Comparison of ENCODE assay signal across 8 cellular contexts in the genomic region with DNA sequence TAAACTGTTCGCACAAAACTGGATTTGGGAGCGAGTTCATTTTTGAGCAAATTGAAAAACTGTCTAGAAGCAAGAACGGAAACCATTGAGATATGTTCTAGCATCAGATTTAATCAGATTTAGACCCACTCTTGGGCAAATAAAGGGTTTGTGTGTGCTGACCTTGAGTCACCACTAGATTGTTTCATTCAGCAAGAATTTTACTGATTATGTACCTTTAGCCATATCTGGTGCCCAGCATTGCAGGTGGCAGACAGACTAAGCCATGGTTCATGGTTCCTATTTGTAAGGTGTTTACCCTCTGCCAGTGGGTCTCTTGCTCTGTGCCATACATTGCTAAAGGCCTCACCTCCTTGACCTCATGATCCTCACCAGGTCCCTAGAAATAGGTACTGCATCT. TPM values are rescaled to one million over a fixed set of nuclear protein-coding genes. Genes with fewer than 3 reads are reported as not detected.
DNase-seq lines count a peak whose midpoint lies in the region; ATAC-seq and TF ChIP-seq lines count a peak whose summit lies in the region.

No MANE protein-coding gene starts in this region.

- peak; percentile 75 for DNase-seq in PC-3
- no peak for DNase-seq in osteocyte (ENCODE audit: extremely low spot score, unreplicated experiment)
- DNase-seq in islet precursor cell, result no peak
- no peak for DNase-seq in esophagus squamous epithelium (lab: John Stamatoyannopoulos, UW)
- DNase-seq in HPDE6-E6E7 (ENCODE audit: extremely low spot score), result no peak

- H3K9me3 ChIP-seq in ES-I3 (ENCODE audit: control insufficient read depth, insufficient read depth, low read length) (no peaks in the 10 kb centered on the region), PC-3 (ENCODE audit: low read length) (no peaks in the 10 kb centered on the region), endocrine pancreas (ENCODE audit: control insufficient read depth, low read length) (no peaks in the 10 kb centered on the region), esophagus squamous epithelium (no peaks in the 10 kb centered on the region)

- H3K4me3 Mint-ChIP-seq in osteocyte (ENCODE audit: unreplicated experiment), result peak overlapping the region; percentile 96

- CTCF ChIA-PET in PC-3 (lab: Charles Lee), result no interaction called here

- H3F3A ChIP-seq in PC-3 (ENCODE audit: low read length, unreplicated experiment), result peaks cover 4% of the 10 kb centered on the region

- peaks cover 18% of the 10 kb centered on the region for H3K36me3 Mint-ChIP-seq in osteocyte (ENCODE audit: unreplicated experiment)

- intact Hi-C loops in PC-3 (cut with micrococcal nuclease) (loop anchor here (2.0 kb wide), 1 partner anchor 68 kb away; no protein-coding TSS in a partner anchor), esophagus squamous epithelium (cut with DNase I) (no loop called here)

- H3K4me1 ChIP-seq in ES-I3 (ENCODE audit: insufficient read depth, low read length) (peaks cover 8% of the 10 kb centered on the region), PC-3 (ENCODE audit: insufficient read depth, low read length) (peaks cover 30% of the 10 kb centered on the region), endocrine pancreas (ENCODE audit: control insufficient read depth, insufficient read depth, low read length) (peaks cover 10% of the 10 kb centered on the region), esophagus squamous epithelium (peaks cover 0 to 29% (median 17%) of the 10 kb centered on the region in 3 donors)

- H3K4me3 ChIP-seq in PC-3 (ENCODE audit: low read length), result peak overlapping the region; percentile 83
- peak overlapping the region; percentile 98 for H3K4me3 ChIP-seq in endocrine pancreas (ENCODE audit: control insufficient read depth, insufficient read depth, low read length)
- H3K4me3 ChIP-seq in esophagus squamous epithelium, result peak overlapping the region in 2 of 4 donors; percentile 97 to 99

- no peaks in the 10 kb centered on the region for H3K27me3 Mint-ChIP-seq in osteocyte (ENCODE audit: unreplicated experiment)

- H3K27ac ChIP-seq in PC-3 (ENCODE audit: low read length) (peak overlapping the region; percentile 67), esophagus squamous epithelium (no peak overlapping the region)

- H3K9ac ChIP-seq in ES-I3 (ENCODE audit: low read depth, low read length) (peak overlapping the region; percentile 66), PC-3 (ENCODE audit: low read length) (peak overlapping the region; percentile 93), endocrine pancreas (ENCODE audit: control insufficient read depth, insufficient read depth, low read length) (peak overlapping the region; percentile 92)

- H3K79me2 ChIP-seq in PC-3 (ENCODE audit: low read length), result peaks cover 61% of the 10 kb centered on the region

- H3K9me2 ChIP-seq in PC-3 (replicated peaks; ENCODE audit: low read length), result no peaks in the 10 kb centered on the region

- POLR2A ChIA-PET in PC-3 (lab: Charles Lee; ENCODE audit: unreplicated experiment), result no interaction called here

- TF ChIP-seq POLR2A in esophagus squamous epithelium (IDR thresholded peaks at IDR 0.05), result no peak

- H3K4me2 ChIP-seq in PC-3 (ENCODE audit: low read length), result peak overlapping the region; percentile 87

- no peak overlapping the region for H2AFZ ChIP-seq in PC-3 (ENCODE audit: low read length)

- 54 to 85% methylated on average over 2 to 3 of the region's 3 CpGs for WGBS in esophagus squamous epithelium, 2 donors

- no peak overlapping the region for H3K27ac Mint-ChIP-seq in osteocyte (ENCODE audit: unreplicated experiment)

- H3K27me3 ChIP-seq in PC-3 (ENCODE audit: low read length), result no peaks in the 10 kb centered on the region
- H3K27me3 ChIP-seq in endocrine pancreas (ENCODE audit: control insufficient read depth, insufficient read depth, low read length), result no peaks in the 10 kb centered on the region
- no peaks in the 10 kb centered on the region for H3K27me3 ChIP-seq in esophagus squamous epithelium

- BruUV-seq in PC-3 (replicated peaks; lab: Mats Ljungman, UMichigan), result no TSS peak

- H4K20me1 ChIP-seq in PC-3 (ENCODE audit: low read length), result peaks cover 14% of the 10 kb centered on the region; the same call in 1 of the 2 replicates

- peaks cover 25% of the 10 kb centered on the region for H3K4me1 Mint-ChIP-seq in osteocyte (ENCODE audit: unreplicated experiment)

- H3K36me3 ChIP-seq in ES-I3 (ENCODE audit: insufficient read depth, low read length) (peaks cover 19% of the 10 kb centered on the region), PC-3 (ENCODE audit: low read depth, low read length) (peaks cover 22% of the 10 kb centered on the region), endocrine pancreas (ENCODE audit: control insufficient read depth, insufficient read depth, low read length) (peaks cover 6% of the 10 kb centered on the region), esophagus squamous epithelium (peaks cover 5 to 45% (median 22%) of the 10 kb centered on the region in 3 donors)

- no peaks in the 10 kb centered on the region for H3K9me3 Mint-ChIP-seq in osteocyte (ENCODE audit: unreplicated experiment)

- TF ChIP-seq CTCF in PC-3 (conservative IDR thresholded peaks at IDR 0.05; ENCODE audit: low read depth, low read length) (no peak), osteocyte (IDR thresholded peaks at IDR 0.05) (no peak), esophagus squamous epithelium (IDR thresholded peaks at IDR 0.05) (no peak)

- ATAC-seq in PC-3 (peak; percentile 53), GM19328 (IDR thresholded peaks at IDR 0.05; ENCODE audit: unreplicated experiment) (no peak)

RNA-seq across cellular contexts. Expression of a gene that starts 1.4 kb away (rescaled TPM):
- total RNA-seq in PC-3 (2014; rRNA removed), result 149 and 198 TPM in 2 replicates
- total RNA-seq in osteocyte, result 51.0 and 54.3 TPM in 2 replicates
- total RNA-seq in esophagus squamous epithelium, result 10 to 100 TPM; 45.2 to 50.3 (median 46.1) TPM

RNA-seq across cellular contexts. Expression of a gene that starts 9.1 kb away (rescaled TPM):
- not detected in 2 replicates for total RNA-seq in PC-3 (2014; rRNA removed)
- total RNA-seq in osteocyte, result not detected in 2 replicates
- not detected for total RNA-seq in esophagus squamous epithelium

RNA-seq across cellular contexts. Expression of a gene that starts 22.6 kb away (rescaled TPM):
- total RNA-seq in PC-3 (2014; rRNA removed) (16.1 and 18.8 TPM in 2 replicates), osteocyte (19.9 and 20.4 TPM in 2 replicates), esophagus squamous epithelium (10 to 100 TPM in 1 of 4 donors, 1 to 10 TPM in 3; 6.9 to 11.2 (median 7.6) TPM)

RNA-seq across cellular contexts. Expression of a gene that starts 32.8 kb away (rescaled TPM):
- total RNA-seq in PC-3 (2014; rRNA removed) (24.6 and 28.2 TPM in 2 replicates), osteocyte (26.4 and 26.6 TPM in 2 replicates), esophagus squamous epithelium (10 to 100 TPM in 2 of 4 donors, 1 to 10 TPM in 2; 4.9 to 10.8 (median 9.4) TPM)

RNA-seq across cellular contexts. Expression of a gene that starts 37.4 kb away (rescaled TPM):
- total RNA-seq in PC-3 (2014; rRNA removed) (21.7 and 22.9 TPM in 2 replicates), osteocyte (not detected in 2 replicates), esophagus squamous epithelium (10 to 100 TPM; 18.4 to 25.6 (median 19.6) TPM)
